Comparison of ENCODE assay signal across 27 cellular contexts in the genomic region with DNA sequence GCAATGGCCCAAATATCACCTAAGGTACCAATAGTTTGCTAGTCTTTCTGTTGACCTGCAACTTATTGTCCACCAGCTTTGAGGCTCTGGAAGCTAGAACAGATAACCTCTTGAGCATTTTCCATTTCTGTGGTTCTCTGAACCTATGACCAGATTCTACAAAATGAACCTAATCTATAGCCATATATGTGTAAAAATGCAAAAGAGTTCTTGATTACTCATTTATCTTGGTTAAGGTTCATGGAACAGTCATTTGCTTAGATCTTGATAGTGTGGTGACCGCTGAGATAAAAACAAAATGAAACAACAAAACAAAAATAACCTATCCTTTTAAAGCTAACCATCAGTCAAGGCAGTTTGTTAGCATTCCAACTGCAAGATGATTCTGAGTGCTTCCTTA. TPM values are rescaled to one million over a fixed set of nuclear protein-coding genes. Genes with fewer than 3 reads are reported as not detected.
DNase-seq lines count a peak whose midpoint lies in the region; ATAC-seq and TF ChIP-seq lines count a peak whose summit lies in the region.
"Had no signal": no experiment of that assay in that cellular context is flagged by ENCODE, and none has a peak within 500 bp of the region (broad histone marks: within the 10 kb centered on the region; RNA-seq: fewer than 3 reads in every experiment).

No MANE protein-coding gene starts in this region.

- no peak overlapping the region for H3K4me2 ChIP-seq in neural progenitor cell
- H3K4me2 ChIP-seq: A549, BLaER1 had no signal

- H3K27ac ChIP-seq in neural progenitor cell: no peak overlapping the region
- H3K27ac ChIP-seq: 22Rv1, A549, BLaER1 had no signal

- H3K36me3 ChIP-seq in neural progenitor cell: no peaks in the 10 kb centered on the region
- no peaks in the 10 kb centered on the region for H3K36me3 ChIP-seq in BE2C
- H3K36me3 ChIP-seq: BLaER1 had no signal

- H3K79me2 ChIP-seq in neural progenitor cell (ENCODE audit: low read depth): no peaks in the 10 kb centered on the region

- H2AFZ ChIP-seq in neural progenitor cell (replicated peaks): peak overlapping the region; percentile 35

- peaks cover 9% of the 10 kb centered on the region for H3K9me3 Mint-ChIP-seq in activated T-helper 17 cell treated with anti-CD3 and anti-CD28 coated beads, Interleukin-2, amount 50 U/mL, for 72 hours
- peaks cover 7% of the 10 kb centered on the region for H3K9me3 Mint-ChIP-seq in neural progenitor cell
- H3K9me3 Mint-ChIP-seq in activated CD4-positive, alpha-beta T cell treated with anti-CD3 and anti-CD28 coated beads, Interleukin-2, amount 10 ng/mL, durations not matched to agents 7 days and 5 days: peaks cover 13% of the 10 kb centered on the region

- TF ChIP-seq CTCF in neural progenitor cell (IDR thresholded peaks at IDR 0.05) (no peak), BE2C (IDR thresholded peaks at IDR 0.05; ENCODE audit: low read depth, low read length) (no peak)

- H3K27me3 ChIP-seq in neural progenitor cell: no peaks in the 10 kb centered on the region
- H3K27me3 ChIP-seq in BE2C: no peaks in the 10 kb centered on the region
- H3K27me3 ChIP-seq: BLaER1 had no signal

- H3K27me3 Mint-ChIP-seq in activated T-helper 17 cell treated with anti-CD3 and anti-CD28 coated beads, Interleukin-2, amount 50 U/mL, for 72 hours: peaks cover 11% of the 10 kb centered on the region
- H3K27me3 Mint-ChIP-seq in neural progenitor cell (ENCODE audit: insufficient read depth, low read depth): no peaks in the 10 kb centered on the region
- H3K27me3 Mint-ChIP-seq in activated CD4-positive, alpha-beta T cell treated with anti-CD3 and anti-CD28 coated beads, Interleukin-2, amount 10 ng/mL, durations not matched to agents 7 days and 5 days: peaks cover 23% of the 10 kb centered on the region

- peak; percentile 59 for ATAC-seq in GM18867 (IDR thresholded peaks at IDR 0.05; ENCODE audit: unreplicated experiment)
- peak; percentile 62 for ATAC-seq in HG02610 (IDR thresholded peaks at IDR 0.05; ENCODE audit: unreplicated experiment)
- ATAC-seq in activated T-helper 17 cell treated with anti-CD3 and anti-CD28 coated beads, Interleukin-2, amount 50 U/mL, for 72 hours (replicated peaks): peak; percentile 46
- ATAC-seq: A549, GM12878 had no signal

- H3K4me1 ChIP-seq in neural progenitor cell (no peaks in the 10 kb centered on the region), BE2C (no peaks in the 10 kb centered on the region)
- H3K4me1 ChIP-seq: A549, BLaER1 had no signal

- no peaks in the 10 kb centered on the region for H4K20me1 ChIP-seq in neural progenitor cell (ENCODE audit: low read depth)
- H4K20me1 ChIP-seq: BLaER1 had no signal

- no peak overlapping the region for H3K27ac Mint-ChIP-seq in activated T-helper 17 cell treated with anti-CD3 and anti-CD28 coated beads, Interleukin-2, amount 50 U/mL, for 72 hours
- no peak overlapping the region for H3K27ac Mint-ChIP-seq in neural progenitor cell
- H3K27ac Mint-ChIP-seq in activated CD4-positive, alpha-beta T cell treated with anti-CD3 and anti-CD28 coated beads, Interleukin-2, amount 10 ng/mL, durations not matched to agents 7 days and 5 days: no peak overlapping the region
- H3K27ac Mint-ChIP-seq: B cell; CD14-positive monocyte; CD4-positive, alpha-beta memory T cell; CD4-positive, CD25-positive, alpha-beta regulatory T cell had no signal

- H3K9me3 ChIP-seq in neural progenitor cell (ENCODE audit: low read depth): peaks cover 13% of the 10 kb centered on the region
- no peaks in the 10 kb centered on the region for H3K9me3 ChIP-seq in BE2C
- H3K9me3 ChIP-seq: BLaER1 had no signal

- CTCF ChIA-PET in activated CD4-positive, alpha-beta T cell treated with anti-CD3 and anti-CD28 coated beads, Interleukin-2, amount 10 ng/mL, durations not matched to agents 7 days and 5 days (lab: Charles Lee): interaction anchor here (1.1 kb wide), 1 partner anchor 9 kb away, joined by 4 read pairs; no protein-coding TSS in a partner anchor

- H3K9ac ChIP-seq in neural progenitor cell: no peak overlapping the region
- H3K9ac ChIP-seq: BLaER1 had no signal

- H3K4me3 ChIP-seq in neural progenitor cell (no peak overlapping the region), BE2C (ENCODE audit: low read depth, low read length) (no peak overlapping the region)
- H3K4me3 ChIP-seq: A549, BLaER1, GM12878 had no signal

- no peaks in the 10 kb centered on the region for H3K4me1 Mint-ChIP-seq in activated T-helper 17 cell treated with anti-CD3 and anti-CD28 coated beads, Interleukin-2, amount 50 U/mL, for 72 hours
- H3K4me1 Mint-ChIP-seq in neural progenitor cell: no peaks in the 10 kb centered on the region
- no peaks in the 10 kb centered on the region for H3K4me1 Mint-ChIP-seq in activated CD4-positive, alpha-beta T cell treated with anti-CD3 and anti-CD28 coated beads, Interleukin-2, amount 10 ng/mL, durations not matched to agents 7 days and 5 days
- H3K4me1 Mint-ChIP-seq: B cell; CD14-positive monocyte; CD4-positive, alpha-beta memory T cell; CD4-positive, CD25-positive, alpha-beta regulatory T cell; CD8-positive, alpha-beta memory T cell had no signal

- H3K36me3 Mint-ChIP-seq in activated T-helper 17 cell treated with anti-CD3 and anti-CD28 coated beads, Interleukin-2, amount 50 U/mL, for 72 hours (ENCODE audit: low read depth): no peaks in the 10 kb centered on the region
- no peaks in the 10 kb centered on the region for H3K36me3 Mint-ChIP-seq in neural progenitor cell
- H3K36me3 Mint-ChIP-seq in activated CD4-positive, alpha-beta T cell treated with anti-CD3 and anti-CD28 coated beads, Interleukin-2, amount 10 ng/mL, durations not matched to agents 7 days and 5 days (ENCODE audit: low read depth): no peaks in the 10 kb centered on the region
- H3K36me3 Mint-ChIP-seq: CD14-positive monocyte; CD4-positive, CD25-positive, alpha-beta regulatory T cell had no signal

- H3K4me3 Mint-ChIP-seq in activated T-helper 17 cell treated with anti-CD3 and anti-CD28 coated beads, Interleukin-2, amount 50 U/mL, for 72 hours: no peak overlapping the region
- no peak overlapping the region for H3K4me3 Mint-ChIP-seq in neural progenitor cell
- H3K4me3 Mint-ChIP-seq in activated CD4-positive, alpha-beta T cell treated with anti-CD3 and anti-CD28 coated beads, Interleukin-2, amount 10 ng/mL, durations not matched to agents 7 days and 5 days: no peak overlapping the region
- H3K4me3 Mint-ChIP-seq: B cell; CD4-positive, alpha-beta memory T cell; CD4-positive, CD25-positive, alpha-beta regulatory T cell; CD8-positive, alpha-beta memory T cell had no signal

- POLR2A ChIA-PET in activated CD4-positive, alpha-beta T cell treated with anti-CD3 and anti-CD28 coated beads, Interleukin-2, amount 10 ng/mL, durations not matched to agents 7 days and 5 days (lab: Charles Lee): no interaction called here

- no peak for DNase-seq in neural progenitor cell (ENCODE audit: low spot score)
- no peak for DNase-seq in stimulated activated CD4-positive, alpha-beta T cell treated with anti-CD3 and anti-CD28 coated beads, Interleukin-4, amount 100 ng/mL, for 24 hours
- DNase-seq in activated CD4-positive, alpha-beta T cell treated with anti-CD3 and anti-CD28 coated beads, Interleukin-2, amount 10 ng/mL, durations not matched to agents 7 days and 5 days: no peak
- no peak for DNase-seq in BE2C
- no peak for DNase-seq in T-helper 9 cell
- DNase-seq: AML-193; C1 segment of cervical spinal cord; CD4-positive, alpha-beta memory T cell; CD4-positive, CD25-positive, alpha-beta regulatory T cell; CD8-positive, alpha-beta memory T cell; COR-L47; DMS 273 treated with DMSO at 0.1 percent for 48 hours; DMS153; DMS53; DMS79; DND-41; EL; GDM1 had no signal

- H3F3A ChIP-seq in neural progenitor cell (ENCODE audit: low read depth): no peaks in the 10 kb centered on the region

RNA-seq across cellular contexts. Expression of gene GATB, which starts 9.3 kb away (rescaled TPM):
- total RNA-seq in activated T-helper 17 cell treated with anti-CD3 and anti-CD28 coated beads, Interleukin-2, amount 50 U/mL, for 72 hours: 10 to 100 TPM; 19.1 to 24.1 TPM
- 17.9 and 22.9 TPM in 2 replicates for total RNA-seq in neural progenitor cell (ENCODE audit: low replicate concordance)
- total RNA-seq in activated CD4-positive, alpha-beta T cell treated with anti-CD3 and anti-CD28 coated beads, Interleukin-2, amount 10 ng/mL, durations not matched to agents 7 days and 5 days: 10 to 100 TPM; 13.0 to 16.5 TPM
- 12.9 TPM for polyA plus RNA-seq in BE2C (2012; ENCODE audit: insufficient read depth, insufficient read length, low read depth)
